ENCODE assay signal across 8 cellular contexts in genomic region chr17:8117980-8118768, GRCh38. TPM values are rescaled to one million over a fixed set of nuclear protein-coding genes. Genes with fewer than 3 reads are reported as not detected.
DNase-seq lines count a peak whose midpoint lies in the region; ATAC-seq and TF ChIP-seq lines count a peak whose summit lies in the region.

Gene ALOXE3, minus strand, starts transcription at chr17:8118514. Its CDS starts 524 bp downstream, at chr17:8117990.

- no peaks in the 10 kb centered on the region for H3K36me3 ChIP-seq in colonic mucosa
- H3K36me3 ChIP-seq in lower lobe of right lung: no peaks in the 10 kb centered on the region
- H3K36me3 ChIP-seq in thymus (ENCODE audit: control insufficient read depth, insufficient read depth): no peaks in the 10 kb centered on the region

- DNase-seq in stimulated activated CD4-positive, alpha-beta T cell treated with anti-CD3 and anti-CD28 coated beads, Interleukin-1b, Interleukin-23, amount 100 ng/mL, for 48 hours: peak; percentile 29
- no peak for DNase-seq in stimulated activated CD4-positive, alpha-beta T cell treated with anti-CD3 and anti-CD28 coated beads, Interleukin-4, amount 100 ng/mL, for 24 hours
- DNase-seq in RPMI7951 (ENCODE audit: low read depth) (peak; percentile 44), colonic mucosa (peak; percentile 36), lower lobe of right lung (no peak), NCI-H526 treated with DMSO at 0.1 percent for 48 hours (lab: John Stamatoyannopoulos, UW) (no peak), NCI-H2029 treated with DMSO at 0.1 percent for 48 hours (lab: John Stamatoyannopoulos, UW) (no peak)

- H3K4me1 ChIP-seq in colonic mucosa (peaks cover 31% of the 10 kb centered on the region), lower lobe of right lung (peaks cover 53% of the 10 kb centered on the region), thymus (ENCODE audit: control insufficient read depth, insufficient read depth, low read length) (peaks cover 18% of the 10 kb centered on the region)

- ATAC-seq in lower lobe of right lung: peak; percentile 10 to 20

- H3K27ac ChIP-seq in colonic mucosa: peak within 1 kb of the TSS; percentile 56
- peak within 1 kb of the TSS; percentile 75 for H3K27ac ChIP-seq in lower lobe of right lung
- peak within 1 kb of the TSS; percentile 70 for H3K27ac ChIP-seq in thymus (ENCODE audit: low read depth)

- intact Hi-C loops in colonic mucosa (cut with DNase I): loop anchor here (5.0 kb wide), 1 partner anchor 46 kb away; no protein-coding TSS in a partner anchor
- intact Hi-C loops in lower lobe of right lung (cut with DNase I): no loop called here

- TF ChIP-seq CTCF in colonic mucosa (IDR thresholded peaks at IDR 0.05) (no peak), lower lobe of right lung (IDR thresholded peaks at IDR 0.05) (no peak)

- WGBS in thymus: under 1% methylated on average over 33 of the region's 33 CpGs

- H3K27me3 ChIP-seq in colonic mucosa: peaks cover 48% of the 10 kb centered on the region
- H3K27me3 ChIP-seq in lower lobe of right lung (ENCODE audit: low read depth): peaks cover 68% of the 10 kb centered on the region
- H3K27me3 ChIP-seq in thymus (ENCODE audit: control insufficient read depth, insufficient read depth): peaks cover 53% of the 10 kb centered on the region

- peak within 1 kb of the TSS; percentile 56 to 75 for H3K9ac ChIP-seq in colonic mucosa (ENCODE audit: low read depth in 2 of 2, low read length in 2 of 2)

- no peaks in the 10 kb centered on the region for H3K9me3 ChIP-seq in colonic mucosa
- no peaks in the 10 kb centered on the region for H3K9me3 ChIP-seq in lower lobe of right lung
- H3K9me3 ChIP-seq in thymus (ENCODE audit: control insufficient read depth): no peaks in the 10 kb centered on the region

- peak within 1 kb of the TSS; percentile 45 for H3K4me3 ChIP-seq in colonic mucosa
- H3K4me3 ChIP-seq in lower lobe of right lung: peak within 1 kb of the TSS; percentile 74
- H3K4me3 ChIP-seq in thymus (ENCODE audit: low read length): peak within 1 kb of the TSS; percentile 54

RNA-seq across cellular contexts. Expression of gene ALOXE3, which starts in this region (rescaled TPM):
- 0.12 TPM in 1 of 2 replicates, not detected in the other for total RNA-seq in RPMI7951 (2014; rRNA removed; shearing (Covaris generic))
- not detected for total RNA-seq in colonic mucosa
- total RNA-seq in lower lobe of right lung: not detected
- polyA plus RNA-seq in thymus: 1.2 TPM

Comparison
In these comparisons a context has a peak if more than half of its experiments do, and no peak if none do; other contexts are left out.
1. Peak in DNase-seq in RPMI7951; RNA of the gene not detected or under 1 TPM.
2. Peak in DNase-seq, H3K4me3 ChIP-seq, H3K27ac ChIP-seq and H3K9ac ChIP-seq in colonic mucosa; RNA of the gene not detected or under 1 TPM.
3. Peak in ATAC-seq, H3K4me3 ChIP-seq and H3K27ac ChIP-seq in lower lobe of right lung; RNA of the gene not detected or under 1 TPM.